ENCODE assay signal across 1 cellular context in genomic region chr1:155747586-155747985, GRCh38.
TF ChIP-seq lines count a peak whose summit lies in the region.

No MANE protein-coding gene starts in this region.

TF ChIP-seq in K562, 482 proteins besides CTCF, POLR2A, EP300 and RAD21:
- 0 out of 2 replicates have a peak, but pooled peaks have one; percentile 2 for TF ChIP-seq POLR2G (IDR thresholded peaks at IDR 0.05; ENCODE audit: low read depth, low read length)
